Comparison of ENCODE assay signal across 1 cellular context in the genomic region with DNA sequence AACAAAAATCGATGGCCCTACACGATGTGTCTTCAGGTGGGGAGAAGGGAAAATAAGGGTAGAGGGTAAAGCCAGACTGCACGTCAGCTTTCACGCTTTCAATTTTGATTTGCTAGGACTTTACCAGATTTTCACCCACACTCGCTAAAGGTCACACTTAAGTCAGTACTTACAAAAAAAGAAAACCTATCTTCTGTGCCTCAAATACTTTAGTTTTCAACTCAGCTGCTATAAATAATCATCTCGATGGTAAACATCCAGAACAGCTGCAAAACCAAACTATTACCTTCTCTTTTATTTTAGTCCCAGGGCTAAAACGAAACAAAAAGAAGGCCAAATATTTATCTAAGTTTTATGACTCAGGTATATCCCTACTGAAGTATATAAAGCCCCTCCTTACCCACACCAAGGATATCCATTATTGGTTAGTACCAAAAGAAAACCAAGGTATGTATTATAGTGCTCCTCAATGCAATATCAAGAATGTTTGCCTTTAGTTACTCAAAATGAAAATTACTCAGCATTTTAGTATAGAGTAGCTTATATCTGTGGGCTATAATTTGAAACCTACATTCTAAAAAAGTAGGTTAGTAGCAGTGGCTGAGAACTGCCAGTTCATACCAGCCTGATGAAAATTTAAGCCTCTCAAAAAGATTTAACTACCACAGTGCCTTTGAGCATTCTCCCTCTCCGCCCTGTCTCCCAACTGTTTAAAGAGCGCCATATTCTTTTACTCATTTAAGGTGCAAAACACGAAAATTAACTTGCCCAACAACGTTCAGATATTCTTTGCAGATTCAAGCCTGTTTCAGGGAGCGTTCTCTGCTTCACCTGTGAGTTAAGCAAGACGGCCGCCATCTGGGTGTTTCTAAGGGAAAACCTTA.
TF ChIP-seq lines count a peak whose summit lies in the region.

No MANE protein-coding gene starts in this region.

TF ChIP-seq in HepG2, 621 proteins besides CTCF, POLR2A, EP300 and RAD21:
- TF ChIP-seq GTF3A (CRISPR knock-in tag; conservative IDR thresholded peaks at IDR 0.05) (0 out of 2 replicates have a peak, but pooled peaks have one; percentile 11), LBX2 (CRISPR knock-in tag; IDR thresholded peaks at IDR 0.05; ENCODE audit: borderline replicate concordance) (no peak), HNRNPK (IDR thresholded peaks at IDR 0.05; ENCODE audit: low read depth, low read length, poor library complexity, severe bottlenecking) (no peak), PITX1 (CRISPR knock-in tag; IDR thresholded peaks at IDR 0.05) (no peak), ZMYM3 (CRISPR knock-in tag; IDR thresholded peaks at IDR 0.05) (0 out of 2 replicates have a peak, but pooled peaks have one; percentile 10), REST (IDR thresholded peaks at IDR 0.05; ENCODE audit: borderline replicate concordance in 1 of 2, low read depth in 1 of 2, low read length in 2 of 2) (no peak), ZNF724P (CRISPR knock-in tag; IDR thresholded peaks at IDR 0.05; ENCODE audit: borderline replicate concordance) (no peak), FOXM1 (CRISPR knock-in tag; IDR thresholded peaks at IDR 0.05) (no peak), ZFAT (CRISPR knock-in tag; conservative IDR thresholded peaks at IDR 0.05) (no peak), ZNF564 (CRISPR knock-in tag; IDR thresholded peaks at IDR 0.05) (no peak), NFE2L2 (IDR thresholded peaks at IDR 0.05; ENCODE audit: low read length) (no peak), GZF1 (CRISPR knock-in tag; IDR thresholded peaks at IDR 0.05) (no peak), ZNF331 (CRISPR knock-in tag; IDR thresholded peaks at IDR 0.05) (no peak), SRY (CRISPR knock-in tag; IDR thresholded peaks at IDR 0.05) (no peak)
- TF ChIP-seq, protein P1, sequence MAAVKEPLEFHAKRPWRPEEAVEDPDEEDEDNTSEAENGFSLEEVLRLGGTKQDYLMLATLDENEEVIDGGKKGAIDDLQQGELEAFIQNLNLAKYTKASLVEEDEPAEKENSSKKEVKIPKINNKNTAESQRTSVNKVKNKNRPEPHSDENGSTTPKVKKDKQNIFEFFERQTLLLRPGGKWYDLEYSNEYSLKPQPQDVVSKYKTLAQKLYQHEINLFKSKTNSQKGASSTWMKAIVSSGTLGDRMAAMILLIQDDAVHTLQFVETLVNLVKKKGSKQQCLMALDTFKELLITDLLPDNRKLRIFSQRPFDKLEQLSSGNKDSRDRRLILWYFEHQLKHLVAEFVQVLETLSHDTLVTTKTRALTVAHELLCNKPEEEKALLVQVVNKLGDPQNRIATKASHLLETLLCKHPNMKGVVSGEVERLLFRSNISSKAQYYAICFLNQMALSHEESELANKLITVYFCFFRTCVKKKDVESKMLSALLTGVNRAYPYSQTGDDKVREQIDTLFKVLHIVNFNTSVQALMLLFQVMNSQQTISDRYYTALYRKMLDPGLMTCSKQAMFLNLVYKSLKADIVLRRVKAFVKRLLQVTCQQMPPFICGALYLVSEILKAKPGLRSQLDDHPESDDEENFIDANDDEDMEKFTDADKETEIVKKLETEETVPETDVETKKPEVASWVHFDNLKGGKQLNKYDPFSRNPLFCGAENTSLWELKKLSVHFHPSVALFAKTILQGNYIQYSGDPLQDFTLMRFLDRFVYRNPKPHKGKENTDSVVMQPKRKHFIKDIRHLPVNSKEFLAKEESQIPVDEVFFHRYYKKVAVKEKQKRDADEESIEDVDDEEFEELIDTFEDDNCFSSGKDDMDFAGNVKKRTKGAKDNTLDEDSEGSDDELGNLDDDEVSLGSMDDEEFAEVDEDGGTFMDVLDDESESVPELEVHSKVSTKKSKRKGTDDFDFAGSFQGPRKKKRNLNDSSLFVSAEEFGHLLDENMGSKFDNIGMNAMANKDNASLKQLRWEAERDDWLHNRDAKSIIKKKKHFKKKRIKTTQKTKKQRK (IDR thresholded peaks at IDR 0.05; ENCODE audit: low read length): no peak
- TF ChIP-seq, protein P2, sequence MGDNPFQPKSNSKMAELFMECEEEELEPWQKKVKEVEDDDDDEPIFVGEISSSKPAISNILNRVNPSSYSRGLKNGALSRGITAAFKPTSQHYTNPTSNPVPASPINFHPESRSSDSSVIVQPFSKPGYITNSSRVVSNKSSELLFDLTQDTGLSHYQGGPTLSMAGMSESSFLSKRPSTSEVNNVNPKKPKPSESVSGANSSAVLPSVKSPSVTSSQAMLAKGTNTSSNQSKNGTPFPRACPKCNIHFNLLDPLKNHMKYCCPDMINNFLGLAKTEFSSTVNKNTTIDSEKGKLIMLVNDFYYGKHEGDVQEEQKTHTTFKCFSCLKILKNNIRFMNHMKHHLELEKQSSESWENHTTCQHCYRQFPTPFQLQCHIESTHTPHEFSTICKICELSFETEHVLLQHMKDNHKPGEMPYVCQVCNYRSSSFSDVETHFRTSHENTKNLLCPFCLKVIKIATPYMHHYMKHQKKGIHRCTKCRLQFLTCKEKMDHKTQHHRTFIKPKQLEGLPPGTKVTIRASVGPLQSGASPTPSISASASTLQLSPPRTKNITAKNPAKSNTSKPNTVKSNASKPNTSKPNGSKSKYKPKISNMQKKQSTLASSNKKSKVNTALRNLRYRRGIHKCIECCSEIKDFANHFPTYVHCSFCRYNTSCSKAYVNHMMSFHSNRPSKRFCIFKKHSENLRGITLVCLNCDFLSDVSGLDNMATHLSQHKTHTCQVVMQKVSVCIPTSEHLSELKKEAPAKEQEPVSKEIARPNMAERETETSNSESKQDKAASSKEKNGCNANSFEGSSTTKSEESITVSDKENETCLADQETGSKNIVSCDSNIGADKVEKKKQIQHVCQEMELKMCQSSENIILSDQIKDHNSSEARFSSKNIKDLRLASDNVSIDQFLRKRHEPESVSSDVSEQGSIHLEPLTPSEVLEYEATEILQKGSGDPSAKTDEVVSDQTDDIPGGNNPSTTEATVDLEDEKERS (CRISPR knock-in tag; IDR thresholded peaks at IDR 0.05): 0 out of 2 replicates have a peak, but pooled peaks have one; percentile 4
